18 cellular contexts compared by ENCODE assay signal in genomic region chr17:39063681-39064069, GRCh38.
DNase-seq lines count a peak whose midpoint lies in the region; ATAC-seq and TF ChIP-seq lines count a peak whose summit lies in the region.
"Had no signal": no experiment of that assay in that cellular context is flagged by ENCODE, and none has a peak within 500 bp of the region (broad histone marks: within the 10 kb centered on the region; RNA-seq: fewer than 3 reads in every experiment).

No MANE protein-coding gene starts in this region.

- no peaks in the 10 kb centered on the region for H3K9me2 ChIP-seq in GM23338 (ENCODE audit: insufficient read depth)

- no peaks in the 10 kb centered on the region for H3K36me3 ChIP-seq in GM23338 (ENCODE audit: insufficient read depth)
- H3K36me3 ChIP-seq in adipocyte (ENCODE audit: control insufficient read depth, insufficient read depth, low read length, severe bottlenecking), result no peaks in the 10 kb centered on the region
- H3K36me3 ChIP-seq in mesenchymal stem cell (ENCODE audit: control insufficient read depth in 1 of 2, insufficient read depth in 2 of 2, low read depth in 1 of 2, low read length in 2 of 2), result peaks cover 0 to 3% of the 10 kb centered on the region in 2 experiments
- H3K36me3 ChIP-seq: BE2C, HAP-1, SJCRH30 had no signal

- no peak overlapping the region for H3K9ac ChIP-seq in adipocyte (ENCODE audit: low read length)
- H3K9ac ChIP-seq in mesenchymal stem cell (ENCODE audit: low read length), result peak overlapping the region; percentile 4

- H3K14ac ChIP-seq in mesenchymal stem cell (ENCODE audit: low read length in 2 of 2), result no peak overlapping the region

- no peak overlapping the region for H2BK120ac ChIP-seq in mesenchymal stem cell (ENCODE audit: low read depth, low read length)

- no peak for TF ChIP-seq CTCF in CD4-positive, alpha-beta T cell (IDR thresholded peaks at IDR 0.05)
- TF ChIP-seq CTCF in GM23338 (conservative IDR thresholded peaks at IDR 0.05; ENCODE audit: low read depth in 2 of 2), result no peak

- H3K23ac ChIP-seq in mesenchymal stem cell (ENCODE audit: low read length in 2 of 2), result no peak overlapping the region

- H2BK5ac ChIP-seq in mesenchymal stem cell (ENCODE audit: low read depth, low read length, poor library complexity, severe bottlenecking), result no peak overlapping the region

- peak overlapping the region; percentile 65 for H3K27ac Mint-ChIP-seq in CD4-positive, alpha-beta T cell
- H3K27ac Mint-ChIP-seq in GM23338, result no peak overlapping the region
- H3K27ac Mint-ChIP-seq: CD8-positive, alpha-beta T cell had no signal

- H2BK12ac ChIP-seq in mesenchymal stem cell (ENCODE audit: low read length in 2 of 2), result no peak overlapping the region

- no peak overlapping the region for H3K18ac ChIP-seq in mesenchymal stem cell (ENCODE audit: low read depth in 1 of 2, low read length in 2 of 2)

- H3K27me3 ChIP-seq in CD4-positive, alpha-beta T cell (ENCODE audit: control insufficient read depth, insufficient read depth, low read length), result no peaks in the 10 kb centered on the region
- H3K27me3 ChIP-seq in GM23338 (ENCODE audit: insufficient read depth) (no peaks in the 10 kb centered on the region), adipocyte (replicated peaks; ENCODE audit: control insufficient read depth, insufficient read depth, low read length) (no peaks in the 10 kb centered on the region), mesenchymal stem cell (ENCODE audit: control insufficient read depth in 1 of 2, insufficient read depth in 1 of 2, low read length in 2 of 2) (peaks cover 0 to 19% of the 10 kb centered on the region in 2 experiments)

- peaks cover 15% of the 10 kb centered on the region for H3K4me1 Mint-ChIP-seq in CD4-positive, alpha-beta T cell (ENCODE audit: low read depth)
- H3K4me1 Mint-ChIP-seq in GM23338, result peaks cover 22% of the 10 kb centered on the region

- no peak overlapping the region for H4K8ac ChIP-seq in mesenchymal stem cell (ENCODE audit: low read length)

- POLR2A ChIA-PET in CD4-positive, alpha-beta T cell (lab: Charles Lee), result interaction anchor here (1.4 kb wide), 1 partner anchor 90 kb away, joined by 6 read pairs; no protein-coding TSS in a partner anchor

- CTCF ChIA-PET in CD4-positive, alpha-beta T cell (lab: Charles Lee), result interaction anchor here (0.7 kb wide), 1 partner anchor 89 kb away, joined by 3 read pairs; no protein-coding TSS in a partner anchor

- ATAC-seq in CD4-positive, alpha-beta T cell (ENCODE audit: poor library complexity), result no peak
- peak; percentile 40 for ATAC-seq in GM23338
- ATAC-seq: CD8-positive, alpha-beta T cell; K562 had no signal

- WGBS in mesenchymal stem cell, result 94% methylated on average over 1 of the region's 1 CpG

- H3K4me3 ChIP-seq in GM23338 (no peak overlapping the region), adipocyte (ENCODE audit: low read length) (peak overlapping the region; percentile 4), mesenchymal stem cell (ENCODE audit: insufficient read depth in 1 of 2, low read depth in 1 of 2, low read length in 2 of 2) (peak overlapping the region in 1 of 2 experiments; percentile 21)
- H3K4me3 ChIP-seq: HAP-1, K562, SJCRH30 had no signal

- DNase-seq in CD4-positive, alpha-beta T cell, result no peak
- DNase-seq in GM23338 (ENCODE audit: low spot score) (no peak), adipocyte (ENCODE audit: low read depth) (peak; percentile 15), mesenchymal stem cell (peak; percentile 15), KBM-7 (no peak), NCI-H1048 (lab: John Stamatoyannopoulos, UW) (no peak), nucleus accumbens (lab: John Stamatoyannopoulos, UW) (no peak)
- DNase-seq: BE2C; CD8-positive, alpha-beta T cell; DND-41; GF-D8; NCI-H1092; NCI-H2227 treated with DMSO at 0.1 percent for 48 hours; NCI-H524 treated with DMSO at 0.1 percent for 48 hours; SJCRH30 had no signal

- in situ Hi-C loops in KBM-7 (cut with MboI; ENCODE audit: low pct_unique_long_range_greater_than_20kb, low sequenced_read_pairs), result no loop called here

- H4K20me1 ChIP-seq in GM23338 (replicated peaks; ENCODE audit: insufficient read depth), result no peaks in the 10 kb centered on the region

- H3K79me2 ChIP-seq in GM23338 (replicated peaks; ENCODE audit: insufficient read depth), result no peaks in the 10 kb centered on the region

- no peaks in the 10 kb centered on the region for H3K9me3 Mint-ChIP-seq in CD4-positive, alpha-beta T cell
- H3K9me3 Mint-ChIP-seq in GM23338, result no peaks in the 10 kb centered on the region
- H3K9me3 Mint-ChIP-seq: CD8-positive, alpha-beta T cell had no signal

- H3K27me3 Mint-ChIP-seq in CD4-positive, alpha-beta T cell, result no peaks in the 10 kb centered on the region
- peaks cover 5% of the 10 kb centered on the region for H3K27me3 Mint-ChIP-seq in GM23338 (ENCODE audit: insufficient read depth, low read depth, poor library complexity)

- H3K4me2 ChIP-seq in GM23338 (peak overlapping the region; percentile 9; the same call in 1 of the 2 replicates), mesenchymal stem cell (ENCODE audit: low read length, poor library complexity, severe bottlenecking) (no peak overlapping the region)

- intact Hi-C loops in CD4-positive, alpha-beta T cell (cut with DNase I, micrococcal nuclease), result no loop called here

- no peak overlapping the region for H3K27ac ChIP-seq in CD4-positive, alpha-beta T cell (ENCODE audit: low read depth, low read length)
- H3K27ac ChIP-seq in GM23338 (ENCODE audit: low read depth) (peak overlapping the region; percentile 10; the same call in 1 of the 2 replicates), mesenchymal stem cell (ENCODE audit: low read length, poor library complexity, severe bottlenecking) (peak overlapping the region; percentile 22)
- H3K27ac ChIP-seq: RWPE1, SJCRH30 had no signal

- H2AFZ ChIP-seq in GM23338 (peak overlapping the region; percentile 20; the same call in 1 of the 2 replicates), mesenchymal stem cell (ENCODE audit: low read depth, low read length) (no peak overlapping the region)

- H3K79me1 ChIP-seq in mesenchymal stem cell (replicated peaks; ENCODE audit: low read length, poor library complexity, severe bottlenecking), result no peaks in the 10 kb centered on the region

- H3F3A ChIP-seq in GM23338 (replicated peaks; ENCODE audit: low read depth), result 0 out of 2 replicates have a peak, but pooled peaks cover under 1% of the 10 kb centered on the region

- no peak overlapping the region for H2BK15ac ChIP-seq in mesenchymal stem cell (ENCODE audit: low read depth, poor library complexity, severe bottlenecking)

- no peak overlapping the region for H4K91ac ChIP-seq in mesenchymal stem cell (ENCODE audit: low read length)

- no peaks in the 10 kb centered on the region for H3K36me3 Mint-ChIP-seq in CD4-positive, alpha-beta T cell (ENCODE audit: low read depth)
- H3K36me3 Mint-ChIP-seq in GM23338 (ENCODE audit: low read depth), result no peaks in the 10 kb centered on the region

- H2AK5ac ChIP-seq in mesenchymal stem cell (ENCODE audit: low read length, severe bottlenecking), result no peak overlapping the region

- no peaks in the 10 kb centered on the region for H3K9me3 ChIP-seq in CD4-positive, alpha-beta T cell (ENCODE audit: control insufficient read depth, low read length)
- H3K9me3 ChIP-seq in adipocyte (ENCODE audit: control insufficient read depth, low read length) (no peaks in the 10 kb centered on the region), mesenchymal stem cell (ENCODE audit: control insufficient read depth, low read length) (no peaks in the 10 kb centered on the region)
- H3K9me3 ChIP-seq: BE2C, HAP-1, SJCRH30 had no signal

- no peak overlapping the region for H3K4ac ChIP-seq in mesenchymal stem cell (ENCODE audit: low read depth in 1 of 2, low read length in 2 of 2)

- no peak overlapping the region for H3K4me3 Mint-ChIP-seq in CD4-positive, alpha-beta T cell
- H3K4me3 Mint-ChIP-seq in GM23338, result no peak overlapping the region
- H3K4me3 Mint-ChIP-seq: CD8-positive, alpha-beta T cell had no signal

- H3K4me1 ChIP-seq in GM23338 (ENCODE audit: insufficient read depth), result peaks cover 13% of the 10 kb centered on the region
- peaks cover 30% of the 10 kb centered on the region for H3K4me1 ChIP-seq in adipocyte (ENCODE audit: control insufficient read depth, insufficient read depth, low read length)
- peaks cover 10% of the 10 kb centered on the region for H3K4me1 ChIP-seq in mesenchymal stem cell (ENCODE audit: control insufficient read depth, insufficient read depth, low read depth, low read length)
- H3K4me1 ChIP-seq: BE2C, SJCRH30 had no signal

TF ChIP-seq in GM23338, 12 proteins besides CTCF, POLR2A, EP300 and RAD21:
- TF ChIP-seq EZH2phosphoT487 (IDR thresholded peaks at IDR 0.05; ENCODE audit: unreplicated experiment), result no peak
- no peak for TF ChIP-seq NANOG (IDR thresholded peaks at IDR 0.05; ENCODE audit: borderline replicate concordance)

Comparison
In these comparisons a context has a peak if more than half of its experiments do, and no peak if none do; other contexts are left out.
1. DNase-seq: peak in adipocyte (single experiment) and mesenchymal stem cell (single experiment); none in CD4-positive, alpha-beta T cell (0 of 10), GM23338 (single experiment), KBM-7 (single experiment), NCI-H1048 (single experiment) and nucleus accumbens (0 of 56).